Comparison of ENCODE assay signal across 1 cellular context in genomic region chr5:79753087-79753486, GRCh38.
TF ChIP-seq lines count a peak whose summit lies in the region.

No MANE protein-coding gene starts in this region.

TF ChIP-seq in HepG2, 621 proteins besides CTCF, POLR2A, EP300 and RAD21 (continued from another document):
- TF ChIP-seq CEBPZ (IDR thresholded peaks at IDR 0.05; ENCODE audit: low read length) (no peak), ZNF24 (IDR thresholded peaks at IDR 0.05) (no peak), ZNF589 (CRISPR knock-in tag; conservative IDR thresholded peaks at IDR 0.05) (no peak), ATF7 (IDR thresholded peaks at IDR 0.05) (no peak), ATF7 (CRISPR knock-in tag; IDR thresholded peaks at IDR 0.05) (no peak), ZNF781 (CRISPR knock-in tag; IDR thresholded peaks at IDR 0.05; ENCODE audit: borderline replicate concordance, not compliant biosample characterization) (no peak), MTA1 (CRISPR knock-in tag; IDR thresholded peaks at IDR 0.05; ENCODE audit: borderline replicate concordance) (no peak), ZBTB43 (CRISPR knock-in tag; conservative IDR thresholded peaks at IDR 0.05) (no peak), SMAD3 (CRISPR knock-in tag; IDR thresholded peaks at IDR 0.05) (no peak), ZBTB44 (CRISPR knock-in tag; IDR thresholded peaks at IDR 0.05) (no peak), POGZ (CRISPR knock-in tag; IDR thresholded peaks at IDR 0.05) (no peak), TEF (CRISPR knock-in tag; IDR thresholded peaks at IDR 0.05) (no peak), POLR2G (IDR thresholded peaks at IDR 0.05; ENCODE audit: low read depth, low read length) (no peak)
